Comparison of ENCODE assay signal across 8 cellular contexts in the genomic region with DNA sequence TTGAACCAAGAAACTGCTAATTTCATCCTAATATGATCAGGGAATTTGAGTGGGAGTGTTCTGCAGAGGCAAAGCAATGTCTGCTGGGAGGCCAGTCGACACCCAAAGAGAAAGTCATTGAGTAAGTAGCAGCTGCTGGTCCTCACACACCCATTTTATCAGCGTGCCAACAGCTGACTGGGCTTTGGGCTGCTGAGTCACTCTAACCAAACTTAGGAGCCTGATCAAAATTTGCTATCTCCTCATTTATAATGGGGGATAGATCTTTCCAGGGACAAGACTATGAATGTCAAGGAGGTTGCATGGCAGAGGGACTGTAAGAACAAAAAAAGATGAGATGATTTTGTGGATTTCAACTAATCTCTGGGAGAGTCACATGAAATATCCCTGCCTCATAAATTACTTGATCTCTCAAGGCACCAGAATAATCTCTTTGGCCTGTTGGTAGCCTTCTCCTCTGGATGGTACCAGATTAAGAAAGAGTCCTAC. TPM values are rescaled to one million over a fixed set of nuclear protein-coding genes. Genes with fewer than 3 reads are reported as not detected.
DNase-seq lines count a peak whose midpoint lies in the region; ATAC-seq, FAIRE-seq and TF ChIP-seq lines count a peak whose summit lies in the region.

No MANE protein-coding gene starts in this region.

- BruUV-seq in PC-3 (replicated peaks; lab: Mats Ljungman, UMichigan), result TSS peak; percentile 2
- TSS peak; percentile 11 for BruUV-seq in K562 (replicated peaks; lab: Mats Ljungman, UMichigan)

- H3F3A ChIP-seq in PC-3 (ENCODE audit: low read length, unreplicated experiment), result peaks cover 6% of the 10 kb centered on the region

- 0% methylated on average over 2 of the region's 2 CpGs for WGBS in K562 (ENCODE audit: insufficient coverage, low coverage, missing lambda C conversion rate)
- 0 to 3% (median 0%) methylated on average over 2 of the region's 2 CpGs for WGBS in stomach, 5 donors

- dilution Hi-C loops in keratinocyte (cut with MboI; ENCODE audit: extremely low pct_ligation_motif_present, low sequenced_read_pairs), result no loop called here

- H3K9me2 ChIP-seq in PC-3 (replicated peaks; ENCODE audit: low read length), result no peaks in the 10 kb centered on the region

- no peak for ATAC-seq in activated CD8-positive, alpha-beta memory T cell treated with anti-CD3 and anti-CD28 coated beads, Interleukin-2, amount 10 ng/mL, durations not matched to agents 7 days and 5 days
- ATAC-seq in HG02798 (IDR thresholded peaks at IDR 0.05; ENCODE audit: poor library complexity, unreplicated experiment) (peak; percentile 38), PC-3 (peak; percentile 54), K562 (peak; percentile 59)

- peak overlapping the region; percentile 20 for H3K4me3 Mint-ChIP-seq in activated CD8-positive, alpha-beta memory T cell treated with anti-CD3 and anti-CD28 coated beads, Interleukin-2, amount 10 ng/mL, durations not matched to agents 7 days and 5 days

- TF ChIP-seq POLR2A in K562 (conservative IDR thresholded peaks at IDR 0.05) (no peak), stomach (IDR thresholded peaks at IDR 0.05) (no peak)

- TF ChIP-seq RAD21 in K562 (CRISPR knock-in tag; conservative IDR thresholded peaks at IDR 0.05 in 1 of 2, IDR thresholded peaks at IDR 0.05 in 1 of 2), result no peak

- H3K4me1 Mint-ChIP-seq in activated CD8-positive, alpha-beta memory T cell treated with anti-CD3 and anti-CD28 coated beads, Interleukin-2, amount 10 ng/mL, durations not matched to agents 7 days and 5 days, result peaks cover 70% of the 10 kb centered on the region

- peak; percentile 73 for DNase-seq in activated CD8-positive, alpha-beta memory T cell treated with anti-CD3 and anti-CD28 coated beads, Interleukin-2, amount 10 ng/mL, durations not matched to agents 7 days and 5 days
- DNase-seq in activated CD8-positive, alpha-beta memory T cell treated with anti-CD3 and anti-CD28 coated beads, Interleukin-2, amount 50 U/mL, for 48 hours, result no peak
- DNase-seq in PC-3, result peak; percentile 94
- DNase-seq in K562 (ENCODE audit: extremely low read depth in 1 of 4, low spot score in 3 of 4), result peak; percentile 54 to 88 (median 70)
- DNase-seq in keratinocyte (ENCODE audit: low read depth, low spot score), result peak; percentile 33
- DNase-seq in stomach, result peak; percentile 77
- no peak for DNase-seq in NCI-H1694 (lab: John Stamatoyannopoulos, UW)

- H3K4me2 ChIP-seq in PC-3 (ENCODE audit: low read length) (peak overlapping the region; percentile 55), K562 (ENCODE audit: insufficient read depth, low read length) (peak overlapping the region; percentile 69), keratinocyte (ENCODE audit: control insufficient read depth, extremely low read depth, insufficient read depth, low read depth, low read length) (peak overlapping the region; percentile 49)

- peaks cover 26% of the 10 kb centered on the region for H3K36me3 Mint-ChIP-seq in activated CD8-positive, alpha-beta memory T cell treated with anti-CD3 and anti-CD28 coated beads, Interleukin-2, amount 10 ng/mL, durations not matched to agents 7 days and 5 days

- H3K79me2 ChIP-seq in PC-3 (ENCODE audit: low read length) (peaks cover 90% of the 10 kb centered on the region), K562 (ENCODE audit: control insufficient read depth, insufficient read depth, low read length) (peaks cover 95% of the 10 kb centered on the region), keratinocyte (ENCODE audit: control insufficient read depth, insufficient read depth, low read length) (peaks cover 64% of the 10 kb centered on the region)

- peak; percentile 92 for FAIRE-seq in K562 (lab: Jason Lieb, UNC)
- FAIRE-seq in keratinocyte (lab: Jason Lieb, UNC), result peak; percentile 67

- H3K9ac ChIP-seq in PC-3 (ENCODE audit: low read length), result no peak overlapping the region
- peak overlapping the region in 1 of 2 experiments; percentile 50; a peak in 1 of 4 replicates for H3K9ac ChIP-seq in K562 (ENCODE audit: insufficient read depth in 1 of 2, low read depth in 2 of 2, low read length in 2 of 2)
- no peak overlapping the region for H3K9ac ChIP-seq in keratinocyte (ENCODE audit: control insufficient read depth, extremely low read depth, insufficient read depth, low read length)

- H4K20me1 ChIP-seq in PC-3 (ENCODE audit: low read length) (peaks cover 13% of the 10 kb centered on the region; the same call in 1 of the 2 replicates), K562 (replicated peaks; ENCODE audit: control insufficient read depth, insufficient read depth, low read length) (peaks cover 16% of the 10 kb centered on the region; the same call in 1 of the 2 replicates), keratinocyte (ENCODE audit: control insufficient read depth, extremely low read depth, insufficient read depth, low read length) (no peaks in the 10 kb centered on the region)

- no peaks in the 10 kb centered on the region for H3K9me3 Mint-ChIP-seq in activated CD8-positive, alpha-beta memory T cell treated with anti-CD3 and anti-CD28 coated beads, Interleukin-2, amount 10 ng/mL, durations not matched to agents 7 days and 5 days (ENCODE audit: low read depth)

- H3K27me3 ChIP-seq in PC-3 (ENCODE audit: low read length), result no peaks in the 10 kb centered on the region
- H3K27me3 ChIP-seq in K562 (ENCODE audit: control insufficient read depth in 2 of 2, insufficient read depth in 2 of 2, low read length in 2 of 2), result no peaks in the 10 kb centered on the region
- H3K27me3 ChIP-seq in keratinocyte (ENCODE audit: control insufficient read depth, extremely low read depth, insufficient read depth, low read length), result no peaks in the 10 kb centered on the region
- no peaks in the 10 kb centered on the region for H3K27me3 ChIP-seq in stomach

- CTCF ChIA-PET in activated CD8-positive, alpha-beta memory T cell treated with anti-CD3 and anti-CD28 coated beads, Interleukin-2, amount 10 ng/mL, durations not matched to agents 7 days and 5 days (lab: Charles Lee), result interaction anchor here (0.8 to 4.5 kb wide), 9 partner anchors 13 to 672 kb away, joined by 3 to 30 read pairs (median 5); a partner anchor contains a TSS
- CTCF ChIA-PET in PC-3 (lab: Charles Lee), result interaction anchor here (0.5 to 0.6 kb wide), 2 partner anchors 37 to 128 kb away, joined by 3 read pairs; no protein-coding TSS in a partner anchor
- CTCF ChIA-PET in K562 (lab: Yijun Ruan, JAX; ENCODE audit: low intra/inter-chr PET ratio), result no interaction called here

- H3K9me1 ChIP-seq in K562 (ENCODE audit: control insufficient read depth, insufficient read depth, low read length), result no peaks in the 10 kb centered on the region
- peaks cover 3% of the 10 kb centered on the region for H3K9me1 ChIP-seq in keratinocyte (ENCODE audit: control insufficient read depth, extremely low read depth, insufficient read depth, low read length)

- TF ChIP-seq EP300 in K562 (IDR thresholded peaks at IDR 0.05; ENCODE audit: low read length) (peak; percentile 70), stomach (IDR thresholded peaks at IDR 0.05) (no peak)

- POLR2A ChIA-PET in PC-3 (lab: Charles Lee; ENCODE audit: unreplicated experiment), result interaction anchor here (0.5 kb wide), 1 partner anchor 1054 kb away, joined by 9 read pairs; no protein-coding TSS in a partner anchor
- POLR2A ChIA-PET in K562 (lab: Yijun Ruan, JAX), result interaction anchor here (0.7 to 3.1 kb wide), 5 partner anchors 12 to 357 kb away, joined by 3 to 16 read pairs (median 5); no protein-coding TSS in a partner anchor

- H3K36me3 ChIP-seq in PC-3 (ENCODE audit: low read depth, low read length) (peaks cover 10% of the 10 kb centered on the region; the same call in 1 of the 2 replicates), K562 (ENCODE audit: control insufficient read depth, insufficient read depth, low read length) (peaks cover 27% of the 10 kb centered on the region), keratinocyte (ENCODE audit: control insufficient read depth in 2 of 2, extremely low read depth in 1 of 2, insufficient read depth in 2 of 2, low read length in 2 of 2) (peaks cover 0 to 2% of the 10 kb centered on the region in 2 experiments), stomach (peaks cover 0 to 8% (median 0%) of the 10 kb centered on the region in 4 donors)

- peak overlapping the region; percentile 79 for H3K27ac Mint-ChIP-seq in activated CD8-positive, alpha-beta memory T cell treated with anti-CD3 and anti-CD28 coated beads, Interleukin-2, amount 10 ng/mL, durations not matched to agents 7 days and 5 days

- H3K4me1 ChIP-seq in PC-3 (ENCODE audit: insufficient read depth, low read length), result peaks cover 41% of the 10 kb centered on the region
- H3K4me1 ChIP-seq in K562 (replicated peaks in 1 of 2; ENCODE audit: control insufficient read depth in 2 of 2, insufficient read depth in 2 of 2, low read length in 2 of 2), result peaks cover 23 to 43% of the 10 kb centered on the region in 2 experiments
- H3K4me1 ChIP-seq in keratinocyte (ENCODE audit: control insufficient read depth, extremely low read depth, insufficient read depth, low read length), result peaks cover 50% of the 10 kb centered on the region
- peaks cover 37 to 72% (median 57%) of the 10 kb centered on the region in 4 donors for H3K4me1 ChIP-seq in stomach

- in situ Hi-C loops in K562 (cut with MboI), result no loop called here

- peak overlapping the region; percentile 26; the same call in 1 of the 2 replicates for H3K4me3 ChIP-seq in PC-3 (ENCODE audit: low read length)
- H3K4me3 ChIP-seq in K562, result 0 out of 2 replicates have a peak overlapping the region, but pooled peaks have one; percentile 2
- peak overlapping the region in 1 of 3 experiments; percentile 21 for H3K4me3 ChIP-seq in keratinocyte (ENCODE audit: control insufficient read depth in 2 of 3, extremely low read depth in 1 of 3, insufficient read depth in 2 of 3, low read depth in 1 of 3, low read length in 3 of 3)
- no peak overlapping the region for H3K4me3 ChIP-seq in stomach

- H3K9me3 ChIP-seq in PC-3 (ENCODE audit: low read length) (no peaks in the 10 kb centered on the region), K562 (replicated peaks; ENCODE audit: control insufficient read depth, insufficient read depth, low read depth, low read length) (no peaks in the 10 kb centered on the region), keratinocyte (ENCODE audit: control insufficient read depth, low read depth, low read length) (no peaks in the 10 kb centered on the region), stomach (no peaks in the 10 kb centered on the region)

- TF ChIP-seq CTCF in PC-3 (conservative IDR thresholded peaks at IDR 0.05; ENCODE audit: low read depth, low read length) (no peak), K562 (IDR thresholded peaks at IDR 0.05 in 2 of 3, conservative IDR thresholded peaks at IDR 0.05 in 1 of 3; ENCODE audit: insufficient read depth in 2 of 3, low read depth in 1 of 3, low read length in 3 of 3) (no peak), keratinocyte (optimal IDR thresholded peaks at IDR 0.05 in 1 of 3, IDR thresholded peaks at IDR 0.05 in 1 of 3, conservative IDR thresholded peaks at IDR 0.05 in 1 of 3; ENCODE audit: extremely low read depth in 1 of 3, insufficient read depth in 2 of 3, low read length in 3 of 3) (no peak), stomach (IDR thresholded peaks at IDR 0.05) (no peak)

- no peak overlapping the region for H2AFZ ChIP-seq in PC-3 (ENCODE audit: low read length)
- no peak overlapping the region for H2AFZ ChIP-seq in K562 (ENCODE audit: low read depth, low read length)
- no peak overlapping the region for H2AFZ ChIP-seq in keratinocyte (ENCODE audit: control insufficient read depth, low read length)

- no peaks in the 10 kb centered on the region for H3K27me3 Mint-ChIP-seq in activated CD8-positive, alpha-beta memory T cell treated with anti-CD3 and anti-CD28 coated beads, Interleukin-2, amount 10 ng/mL, durations not matched to agents 7 days and 5 days

- H3K27ac ChIP-seq in PC-3 (ENCODE audit: low read length) (peak overlapping the region; percentile 60), K562 (ENCODE audit: extremely low read depth, low read depth, low read length) (peak overlapping the region; percentile 73), keratinocyte (ENCODE audit: control insufficient read depth, insufficient read depth, low read length) (peak overlapping the region; percentile 63), stomach (peak overlapping the region in 4 of 5 donors; percentile 34 to 73 (median 59))

- intact Hi-C loops in PC-3 (cut with micrococcal nuclease), result no loop called here
- intact Hi-C loops in K562 (cut with micrococcal nuclease), result no loop called here
- intact Hi-C loops in stomach (cut with DNase I; ENCODE audit: low total_unique reads), result no loop called here

RNA-seq across cellular contexts. Expression of a gene that starts 32.9 kb away (rescaled TPM):
- not detected for total RNA-seq in activated CD8-positive, alpha-beta memory T cell treated with anti-CD3 and anti-CD28 coated beads, Interleukin-2, amount 10 ng/mL, durations not matched to agents 7 days and 5 days
- total RNA-seq in PC-3 (2014; rRNA removed) (not detected in 2 replicates), K562 (2014; rRNA removed) (not detected in 2 replicates), K562 (2014; rRNA removed; fragmentation: Illumina TruSeq; extraction: Trizol) (not detected in 2 replicates), K562 (2015; rRNA removed; fragmentation: Illumina TruSeq; extraction: Trizol) (not detected in 2 replicates), K562 (2021) (not detected in 2 replicates), stomach (not detected)
- not detected in 2 replicates for total RNA-seq in K562 (2011; cell fraction: chromatin; rRNA removed; ENCODE audit: low replicate concordance)
- total RNA-seq in K562 (2011; cell fraction: nucleolus; rRNA removed), result not detected in 2 replicates
- total RNA-seq in K562 (2011; cell fraction: nucleoplasm; rRNA removed), result not detected in 2 replicates
- polyA plus RNA-seq in K562 (2011; rRNA removed) (not detected in 2 replicates), K562 (2014; fragmentation: Illumina TruSeq; extraction: Trizol) (not detected in 2 replicates), K562 (2014; fragmentation: Nextera tagmentation; extraction: Ambion mirVana) (not detected), K562 (2014; rRNA removed) (not detected in 2 replicates), keratinocyte (not detected in 3 replicates), stomach (not detected)
- polyA plus RNA-seq in K562 (2011; cell fraction: cytosol; rRNA removed), result not detected in 2 replicates
- 0.08 TPM in 1 of 2 replicates, not detected in the other for polyA plus RNA-seq in K562 (2011; cell fraction: nucleus; rRNA removed)
- not detected in 2 replicates for polyA plus RNA-seq in K562 (2012)
- not detected in 2 replicates for polyA minus RNA-seq in K562 (2011; rRNA and poly(A)+ RNA removed)
- polyA minus RNA-seq in K562 (2011; cell fraction: cytosol; rRNA and poly(A)+ RNA removed), result not detected in 2 replicates
- polyA minus RNA-seq in K562 (2011; cell fraction: nucleus; rRNA and poly(A)+ RNA removed), result not detected in 2 replicates
- polyA plus RNA-seq in keratinocyte (2011; ENCODE audit: low read depth), result not detected
- not detected in 2 replicates for polyA plus RNA-seq in keratinocyte (2011; cell fraction: cytosol; rRNA removed)
- not detected in 2 replicates for polyA plus RNA-seq in keratinocyte (2011; cell fraction: nucleus; rRNA removed)
- not detected in 2 replicates for polyA plus RNA-seq in keratinocyte (2012; ENCODE audit: low replicate concordance)
- not detected in 3 replicates for polyA minus RNA-seq in keratinocyte
- not detected for polyA minus RNA-seq in keratinocyte (2011; cell fraction: cytosol; rRNA and poly(A)+ RNA removed)
- not detected in 2 replicates for polyA minus RNA-seq in keratinocyte (2011; cell fraction: nucleus; rRNA and poly(A)+ RNA removed)

RNA-seq across cellular contexts. Expression of a gene that starts 35.9 kb away (rescaled TPM):
- total RNA-seq in activated CD8-positive, alpha-beta memory T cell treated with anti-CD3 and anti-CD28 coated beads, Interleukin-2, amount 10 ng/mL, durations not matched to agents 7 days and 5 days, result 10 to 100 TPM; 26.6 to 33.9 TPM
- total RNA-seq in PC-3 (2014; rRNA removed) (24.1 and 31.6 TPM in 2 replicates), K562 (2014; rRNA removed) (10.8 and 16.6 TPM in 2 replicates), K562 (2014; rRNA removed; fragmentation: Illumina TruSeq; extraction: Trizol) (12.3 and 14.0 TPM in 2 replicates), K562 (2015; rRNA removed; fragmentation: Illumina TruSeq; extraction: Trizol) (13.8 and 18.5 TPM in 2 replicates), K562 (2021) (23.9 and 26.8 TPM in 2 replicates), stomach (10 to 100 TPM; 13.4 to 68.9 (median 25.9) TPM)
- total RNA-seq in K562 (2011; cell fraction: chromatin; rRNA removed; ENCODE audit: low replicate concordance), result 66.6 and 89.3 TPM in 2 replicates
- 46.7 and 60.0 TPM in 2 replicates for total RNA-seq in K562 (2011; cell fraction: nucleolus; rRNA removed)
- total RNA-seq in K562 (2011; cell fraction: nucleoplasm; rRNA removed), result 49.8 and 61.1 TPM in 2 replicates
- polyA plus RNA-seq in K562 (2011; rRNA removed) (16.2 and 22.8 TPM in 2 replicates), K562 (2014; fragmentation: Illumina TruSeq; extraction: Trizol) (19.6 and 28.3 TPM in 2 replicates), K562 (2014; fragmentation: Nextera tagmentation; extraction: Ambion mirVana) (1 to 10 TPM; 9.5 to 9.9 TPM), K562 (2014; rRNA removed) (12.9 and 13.9 TPM in 2 replicates), keratinocyte (16.4 to 18.4 TPM (median 16.7 TPM) in 3 replicates), stomach (10 to 100 TPM; 11.6 to 18.0 (median 15.4) TPM)
- polyA plus RNA-seq in K562 (2011; cell fraction: cytosol; rRNA removed), result 13.1 and 18.9 TPM in 2 replicates
- polyA plus RNA-seq in K562 (2011; cell fraction: nucleus; rRNA removed), result 55.2 and 65.8 TPM in 2 replicates
- polyA plus RNA-seq in K562 (2012), result 23.6 and 25.0 TPM in 2 replicates
- polyA minus RNA-seq in K562 (2011; rRNA and poly(A)+ RNA removed), result 20.6 and 23.9 TPM in 2 replicates
- 15.8 and 17.8 TPM in 2 replicates for polyA minus RNA-seq in K562 (2011; cell fraction: cytosol; rRNA and poly(A)+ RNA removed)
- 42.4 and 45.0 TPM in 2 replicates for polyA minus RNA-seq in K562 (2011; cell fraction: nucleus; rRNA and poly(A)+ RNA removed)
- polyA plus RNA-seq in keratinocyte (2011; ENCODE audit: low read depth), result 13.1 TPM
- 10.6 and 10.7 TPM in 2 replicates for polyA plus RNA-seq in keratinocyte (2011; cell fraction: cytosol; rRNA removed)
- polyA plus RNA-seq in keratinocyte (2011; cell fraction: nucleus; rRNA removed), result 33.8 and 38.4 TPM in 2 replicates
- polyA plus RNA-seq in keratinocyte (2012; ENCODE audit: low replicate concordance), result 18.5 and 26.9 TPM in 2 replicates
- 22.2 to 30.7 TPM (median 30.0 TPM) in 3 replicates for polyA minus RNA-seq in keratinocyte
- polyA minus RNA-seq in keratinocyte (2011; cell fraction: cytosol; rRNA and poly(A)+ RNA removed), result 11.7 TPM
- 22.8 and 23.1 TPM in 2 replicates for polyA minus RNA-seq in keratinocyte (2011; cell fraction: nucleus; rRNA and poly(A)+ RNA removed)

Comparison
In these comparisons a context has a peak if more than half of its experiments do, and no peak if none do; other contexts are left out.
1. DNase-seq: peak in activated CD8-positive, alpha-beta memory T cell treated with anti-CD3 and anti-CD28 coated beads, Interleukin-2, amount 10 ng/mL, durations not matched to agents 7 days and 5 days (single experiment), PC-3 (single experiment), K562 (4 of 4), keratinocyte (single experiment) and stomach (single experiment); none in activated CD8-positive, alpha-beta memory T cell treated with anti-CD3 and anti-CD28 coated beads, Interleukin-2, amount 50 U/mL, for 48 hours (single experiment) and NCI-H1694 (single experiment).
2. H3K4me3 ChIP-seq: peak in PC-3 (single experiment) and K562 (single experiment); none in stomach (0 of 4).
3. Peak in every context shown above with its lines, with median percentiles within 50 percentile points of each other: H3K27ac ChIP-seq and H3K4me2 ChIP-seq.